In the genomic region with DNA sequence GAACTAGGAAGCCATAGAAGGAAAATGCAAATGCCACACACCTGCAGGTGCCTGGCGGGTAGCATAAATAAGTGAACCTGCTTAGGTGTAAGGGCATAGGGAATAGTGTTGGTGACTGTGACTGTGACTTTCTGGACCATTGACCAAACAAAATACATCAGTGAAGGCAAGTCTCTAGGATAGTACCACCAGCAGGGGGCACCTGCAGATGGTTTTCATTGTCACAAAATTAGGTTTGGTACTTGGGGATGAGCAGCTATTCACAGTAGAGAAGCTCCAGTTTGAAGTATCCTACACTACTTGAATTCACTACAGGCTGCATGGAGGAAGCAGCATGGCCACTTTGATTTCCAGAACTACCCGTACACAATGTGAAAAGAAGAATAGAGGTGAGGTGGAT, we compare ENCODE assay signal across 8 cellular contexts. TPM values are rescaled to one million over a fixed set of nuclear protein-coding genes. Genes with fewer than 3 reads are reported as not detected.
A peak's percentile ranks its signal among the peaks of the same experiment; 100 is the strongest.
DNase-seq lines count a peak whose midpoint lies in the region; ATAC-seq, FAIRE-seq and TF ChIP-seq lines count a peak whose summit lies in the region.
"Not testable (repeated sequence)": the region's sequence is repeated elsewhere in the genome, so short reads cannot be mapped to it uniquely, and the experiment has no call there.

No MANE protein-coding gene starts in this region.

- ATAC-seq in CD8-positive, alpha-beta T cell: peak; percentile 68
- ATAC-seq in PC-3 (peak; percentile 88), K562 (peak; percentile 87), heart left ventricle (peak; percentile 42 to 84 (median 80)), right lobe of liver (peak; percentile 88 to 98 (median 96)), pancreas (peak in 3 of 4 donors; percentile 77 to 92 (median 92)), upper lobe of left lung (ENCODE audit: low FRiP score in 2 of 2) (peak; percentile 78 to 79)
- ATAC-seq in activated CD4-positive, alpha-beta T cell treated with anti-CD3 and anti-CD28 coated beads for 36 hours: peak; percentile 68

- H3K4me1 Mint-ChIP-seq in CD8-positive, alpha-beta T cell (ENCODE audit: low read depth); activated CD4-positive, alpha-beta T cell treated with anti-CD3 and anti-CD28 coated beads for 36 hours: not testable (repeated sequence)

- H4K20me1 ChIP-seq in PC-3 (ENCODE audit: low read length); K562 (replicated peaks; ENCODE audit: control insufficient read depth, insufficient read depth, low read length): not testable (repeated sequence)

- intact Hi-C loops in CD8-positive, alpha-beta T cell (cut with DNase I, micrococcal nuclease); PC-3 (cut with micrococcal nuclease); activated CD4-positive, alpha-beta T cell treated with anti-CD3 and anti-CD28 coated beads for 36 hours (cut with DNase I, micrococcal nuclease); K562 (cut with micrococcal nuclease); heart left ventricle (cut with DNase I); right lobe of liver (cut with DNase I); pancreas (cut with DNase I): not testable (repeated sequence)

- not testable (repeated sequence) for H2AFZ ChIP-seq in PC-3 (ENCODE audit: low read length); K562 (ENCODE audit: low read depth, low read length)

- not testable (repeated sequence) for H3K9me1 ChIP-seq in K562 (ENCODE audit: control insufficient read depth, insufficient read depth, low read length)

- not testable (repeated sequence) for H3K36me3 Mint-ChIP-seq in CD8-positive, alpha-beta T cell; activated CD4-positive, alpha-beta T cell treated with anti-CD3 and anti-CD28 coated beads for 36 hours (ENCODE audit: low read depth)

- not testable (repeated sequence) for H3K36me3 ChIP-seq in CD8-positive, alpha-beta T cell (ENCODE audit: insufficient read depth, low read length); PC-3 (ENCODE audit: low read depth, low read length); K562 (ENCODE audit: control insufficient read depth, insufficient read depth, low read length); heart left ventricle; right lobe of liver; pancreas; upper lobe of left lung

- not testable (repeated sequence) for H3K27me3 Mint-ChIP-seq in CD8-positive, alpha-beta T cell (ENCODE audit: low read depth); activated CD4-positive, alpha-beta T cell treated with anti-CD3 and anti-CD28 coated beads for 36 hours

- not testable (repeated sequence) for H3K9ac ChIP-seq in PC-3 (ENCODE audit: low read length); K562 (ENCODE audit: insufficient read depth in 1 of 2, low read depth in 2 of 2, low read length in 2 of 2)

- FAIRE-seq in K562 (lab: Jason Lieb, UNC); pancreas (lab: Jason Lieb, UNC): not testable (repeated sequence)

- H3K79me2 ChIP-seq in PC-3 (ENCODE audit: low read length); K562 (ENCODE audit: control insufficient read depth, insufficient read depth, low read length): not testable (repeated sequence)

- H3K9me3 Mint-ChIP-seq in CD8-positive, alpha-beta T cell; activated CD4-positive, alpha-beta T cell treated with anti-CD3 and anti-CD28 coated beads for 36 hours (ENCODE audit: low read depth): not testable (repeated sequence)

- not testable (repeated sequence) for H3K4me3 ChIP-seq in CD8-positive, alpha-beta T cell (ENCODE audit: low read depth, low read length); PC-3 (ENCODE audit: low read length); K562; heart left ventricle; right lobe of liver; pancreas; upper lobe of left lung

- not testable (repeated sequence) for H3K27me3 ChIP-seq in CD8-positive, alpha-beta T cell (ENCODE audit: insufficient read depth, low read length); PC-3 (ENCODE audit: low read length); K562 (ENCODE audit: control insufficient read depth in 2 of 2, insufficient read depth in 2 of 2, low read length in 2 of 2); heart left ventricle; right lobe of liver; pancreas; upper lobe of left lung

- not testable (repeated sequence) for H3K4me1 ChIP-seq in CD8-positive, alpha-beta T cell (ENCODE audit: insufficient read depth, low read length); PC-3 (ENCODE audit: insufficient read depth, low read length); K562 (replicated peaks in 1 of 2; ENCODE audit: control insufficient read depth in 2 of 2, insufficient read depth in 2 of 2, low read length in 2 of 2); heart left ventricle; right lobe of liver; pancreas; upper lobe of left lung

- in situ Hi-C loops in K562 (cut with MboI): not testable (repeated sequence)

- H3K9me3 ChIP-seq in CD8-positive, alpha-beta T cell (ENCODE audit: low read length); PC-3 (ENCODE audit: low read length); K562 (replicated peaks; ENCODE audit: control insufficient read depth, insufficient read depth, low read depth, low read length); heart left ventricle; right lobe of liver; pancreas; upper lobe of left lung: not testable (repeated sequence)

- not testable (repeated sequence) for H3K27ac ChIP-seq in CD8-positive, alpha-beta T cell (ENCODE audit: low read depth, low read length); PC-3 (ENCODE audit: low read length); K562 (ENCODE audit: extremely low read depth, low read depth, low read length); heart left ventricle; right lobe of liver; pancreas; upper lobe of left lung

- TF ChIP-seq EP300 in K562 (IDR thresholded peaks at IDR 0.05; ENCODE audit: low read length); upper lobe of left lung (IDR thresholded peaks at IDR 0.05): not testable (repeated sequence)

- TF ChIP-seq RAD21 in K562 (CRISPR knock-in tag; conservative IDR thresholded peaks at IDR 0.05 in 1 of 2, IDR thresholded peaks at IDR 0.05 in 1 of 2): not testable (repeated sequence)

- not testable (repeated sequence) for H3K4me3 Mint-ChIP-seq in CD8-positive, alpha-beta T cell; activated CD4-positive, alpha-beta T cell treated with anti-CD3 and anti-CD28 coated beads for 36 hours

- DNase-seq in CD8-positive, alpha-beta T cell; PC-3; activated CD4-positive, alpha-beta T cell treated with anti-CD3 and anti-CD28 coated beads for 36 hours; K562 (ENCODE audit: extremely low read depth in 1 of 4, low spot score in 3 of 4); heart left ventricle; right lobe of liver; pancreas; upper lobe of left lung: not testable (repeated sequence)

- no CpG with 5 or more reads among the region's 2 CpGs for WGBS in K562 (ENCODE audit: insufficient coverage, low coverage, missing lambda C conversion rate)
- no CpG with 5 or more reads among the region's 2 CpGs for WGBS in heart left ventricle, 4 donors
- WGBS in right lobe of liver (ENCODE audit: insufficient coverage, low coverage, low lambda C conversion rate, missing lambda C conversion rate): no CpG with 5 or more reads among the region's 2 CpGs
- WGBS in pancreas, 2 donors: no CpG with 5 or more reads among the region's 2 CpGs
- no CpG with 5 or more reads among the region's 2 CpGs for WGBS in upper lobe of left lung, 2 donors

- H3F3A ChIP-seq in PC-3 (ENCODE audit: low read length, unreplicated experiment): not testable (repeated sequence)

- not testable (repeated sequence) for TF ChIP-seq CTCF in CD8-positive, alpha-beta T cell (IDR thresholded peaks at IDR 0.05); PC-3 (conservative IDR thresholded peaks at IDR 0.05; ENCODE audit: low read depth, low read length); K562 (IDR thresholded peaks at IDR 0.05 in 2 of 3, conservative IDR thresholded peaks at IDR 0.05 in 1 of 3; ENCODE audit: insufficient read depth in 2 of 3, low read depth in 1 of 3, low read length in 3 of 3); heart left ventricle (IDR thresholded peaks at IDR 0.05); right lobe of liver (IDR thresholded peaks at IDR 0.05); pancreas (IDR thresholded peaks at IDR 0.05); upper lobe of left lung (IDR thresholded peaks at IDR 0.05)

- CTCF ChIA-PET in CD8-positive, alpha-beta T cell (lab: Charles Lee); PC-3 (lab: Charles Lee); activated CD4-positive, alpha-beta T cell treated with anti-CD3 and anti-CD28 coated beads for 36 hours (lab: Charles Lee); K562 (lab: Yijun Ruan, JAX; ENCODE audit: low intra/inter-chr PET ratio): not testable (repeated sequence)

- not testable (repeated sequence) for H3K4me2 ChIP-seq in PC-3 (ENCODE audit: low read length); K562 (ENCODE audit: insufficient read depth, low read length)

- TF ChIP-seq POLR2A in K562 (conservative IDR thresholded peaks at IDR 0.05); heart left ventricle (IDR thresholded peaks at IDR 0.05); right lobe of liver (IDR thresholded peaks at IDR 0.05); upper lobe of left lung (IDR thresholded peaks at IDR 0.05): not testable (repeated sequence)

- POLR2A ChIA-PET in CD8-positive, alpha-beta T cell (lab: Charles Lee); PC-3 (lab: Charles Lee; ENCODE audit: unreplicated experiment); activated CD4-positive, alpha-beta T cell treated with anti-CD3 and anti-CD28 coated beads for 36 hours (lab: Charles Lee); K562 (lab: Yijun Ruan, JAX): not testable (repeated sequence)

- BruUV-seq in PC-3 (replicated peaks; lab: Mats Ljungman, UMichigan); K562 (replicated peaks; lab: Mats Ljungman, UMichigan): not testable (repeated sequence)

- not testable (repeated sequence) for H3K9me2 ChIP-seq in PC-3 (replicated peaks; ENCODE audit: low read length)

- H3K27ac Mint-ChIP-seq in CD8-positive, alpha-beta T cell; activated CD4-positive, alpha-beta T cell treated with anti-CD3 and anti-CD28 coated beads for 36 hours: not testable (repeated sequence)

RNA-seq across cellular contexts. Expression of gene SEC22B, which starts 37.3 kb away (rescaled TPM):
- 10 to 100 TPM; 22.0 to 23.4 TPM for total RNA-seq in CD8-positive, alpha-beta T cell
- 14.5 and 16.4 TPM in 2 replicates for total RNA-seq in PC-3 (2014; rRNA removed)
- 10 to 100 TPM; 19.7 to 20.4 TPM for total RNA-seq in activated CD4-positive, alpha-beta T cell treated with anti-CD3 and anti-CD28 coated beads for 36 hours
- total RNA-seq in K562 (2011; cell fraction: chromatin; rRNA removed; ENCODE audit: low replicate concordance): 21.9 and 65.7 TPM in 2 replicates
- 11.3 and 17.8 TPM in 2 replicates for total RNA-seq in K562 (2011; cell fraction: nucleolus; rRNA removed)
- total RNA-seq in K562 (2011; cell fraction: nucleoplasm; rRNA removed): 52.1 and 121 TPM in 2 replicates
- 11.7 and 13.1 TPM in 2 replicates for total RNA-seq in K562 (2014; rRNA removed)
- total RNA-seq in K562 (2014; rRNA removed; fragmentation: Illumina TruSeq; extraction: Trizol): 25.3 and 28.2 TPM in 2 replicates
- 20.4 and 23.5 TPM in 2 replicates for total RNA-seq in K562 (2015; rRNA removed; fragmentation: Illumina TruSeq; extraction: Trizol)
- 19.1 and 19.5 TPM in 2 replicates for total RNA-seq in K562 (2021)
- polyA plus RNA-seq in K562 (2011; rRNA removed): 23.5 and 28.7 TPM in 2 replicates
- polyA plus RNA-seq in K562 (2011; cell fraction: cytosol; rRNA removed): 6.1 and 11.9 TPM in 2 replicates
- polyA plus RNA-seq in K562 (2011; cell fraction: nucleus; rRNA removed): 20.5 and 33.1 TPM in 2 replicates
- polyA plus RNA-seq in K562 (2012): 17.5 and 24.8 TPM in 2 replicates
- polyA plus RNA-seq in K562 (2014; fragmentation: Illumina TruSeq; extraction: Trizol): 20.9 and 22.8 TPM in 2 replicates
- polyA plus RNA-seq in K562 (2014; fragmentation: Nextera tagmentation; extraction: Ambion mirVana): 10 to 100 TPM; 27.5 to 40.3 TPM
- 17.7 and 17.9 TPM in 2 replicates for polyA plus RNA-seq in K562 (2014; rRNA removed)
- polyA minus RNA-seq in K562 (2011; rRNA and poly(A)+ RNA removed): 36.9 and 41.2 TPM in 2 replicates
- 10.9 and 11.5 TPM in 2 replicates for polyA minus RNA-seq in K562 (2011; cell fraction: cytosol; rRNA and poly(A)+ RNA removed)
- polyA minus RNA-seq in K562 (2011; cell fraction: nucleus; rRNA and poly(A)+ RNA removed): 33.8 and 61.4 TPM in 2 replicates
- 10 to 100 TPM; 10.6 to 19.3 (median 15.4) TPM for total RNA-seq in heart left ventricle
- 10 to 100 TPM; 10.7 to 20.4 TPM for polyA plus RNA-seq in heart left ventricle
- 10 to 100 TPM; 17.3 to 26.8 (median 20.8) TPM for total RNA-seq in right lobe of liver
- 10 to 100 TPM; 12.0 to 18.0 (median 15.2) TPM for total RNA-seq in pancreas
- polyA plus RNA-seq in pancreas: 10 to 100 TPM; 11.6 to 17.8 TPM
- 10 to 100 TPM; 12.3 to 41.0 (median 24.9) TPM for total RNA-seq in upper lobe of left lung
